ENCODE assay signal across 9 cellular contexts in the genomic region with DNA sequence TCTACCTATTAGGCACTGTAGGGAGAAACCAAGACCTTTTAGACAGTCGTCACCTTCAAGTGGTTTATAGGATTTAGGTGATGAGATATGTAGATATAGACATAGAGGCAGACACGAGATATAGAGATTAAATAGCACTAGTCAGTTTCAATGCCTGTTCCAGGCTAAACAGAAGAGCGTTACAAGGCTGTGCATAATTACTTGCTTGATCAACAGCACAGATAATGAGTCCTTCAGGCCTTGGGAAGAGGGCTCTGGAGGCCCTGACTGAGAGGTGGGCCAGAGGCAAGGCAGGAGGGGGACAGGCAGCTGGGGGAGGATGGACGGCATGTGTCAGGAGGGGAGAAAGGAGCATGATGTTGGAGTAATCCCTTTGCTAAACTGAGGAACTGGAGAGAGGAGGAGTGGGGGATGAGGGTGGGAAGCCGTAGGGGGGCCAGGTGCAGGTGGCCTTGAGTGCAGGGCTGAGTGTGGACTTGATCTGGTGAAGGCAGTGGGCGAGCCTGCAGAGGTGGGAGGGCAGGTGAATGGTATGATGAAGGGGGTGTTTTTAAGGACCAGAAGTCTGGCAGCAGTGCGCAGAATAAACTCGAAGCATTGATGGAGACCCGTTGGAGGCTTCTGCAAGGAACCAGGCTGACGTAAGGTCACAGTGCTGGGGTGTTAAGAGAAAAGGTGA. TPM values are rescaled to one million over a fixed set of nuclear protein-coding genes. Genes with fewer than 3 reads are reported as not detected.
DNase-seq lines count a peak whose midpoint lies in the region; ATAC-seq, FAIRE-seq and TF ChIP-seq lines count a peak whose summit lies in the region.
"Had no signal": no experiment of that assay in that cellular context is flagged by ENCODE, and none has a peak within 500 bp of the region (broad histone marks: within the 10 kb centered on the region; RNA-seq: fewer than 3 reads in every experiment).

No MANE protein-coding gene starts in this region.

- peak overlapping the region; percentile 95 to 98 for H3K27ac ChIP-seq in kidney (ENCODE audit: low read depth in 2 of 2, low read length in 2 of 2)
- H3K27ac ChIP-seq in subcutaneous abdominal adipose tissue (ENCODE audit: low read depth, low read length), result peak overlapping the region; percentile 99

- H3K9me3 Mint-ChIP-seq in activated CD4-positive, alpha-beta memory T cell treated with anti-CD3 and anti-CD28 coated beads, Interleukin-2, amount 10 ng/mL, durations not matched to agents 7 days and 5 days, result no peaks in the 10 kb centered on the region

- CTCF ChIA-PET in activated CD4-positive, alpha-beta memory T cell treated with anti-CD3 and anti-CD28 coated beads, Interleukin-2, amount 10 ng/mL, durations not matched to agents 7 days and 5 days (lab: Charles Lee), result interaction anchor here (1.0 to 6.1 kb wide), 9 partner anchors 8 to 141 kb away, joined by 3 to 36 read pairs (median 8); a partner anchor contains a TSS

- intact Hi-C loops in kidney (cut with DNase I), result loop anchor here (5.0 kb wide), 1 partner anchor 65 kb away; no protein-coding TSS in a partner anchor

- no peak for FAIRE-seq in kidney (lab: Jason Lieb, UNC)

- H3K4me1 Mint-ChIP-seq in activated CD4-positive, alpha-beta memory T cell treated with anti-CD3 and anti-CD28 coated beads, Interleukin-2, amount 10 ng/mL, durations not matched to agents 7 days and 5 days, result peaks cover 60% of the 10 kb centered on the region

- no peak for TF ChIP-seq CTCF in kidney (IDR thresholded peaks at IDR 0.05; ENCODE audit: borderline replicate concordance, extremely low read depth, insufficient read depth)

- POLR2A ChIA-PET in activated CD4-positive, alpha-beta memory T cell treated with anti-CD3 and anti-CD28 coated beads, Interleukin-2, amount 10 ng/mL, durations not matched to agents 7 days and 5 days (lab: Charles Lee), result interaction anchor here (0.7 to 6.2 kb wide), 9 partner anchors 10 to 125 kb away, joined by 3 to 74 read pairs (median 4); a partner anchor contains a TSS

- peak overlapping the region; percentile 15 for H3K4me3 Mint-ChIP-seq in activated CD4-positive, alpha-beta memory T cell treated with anti-CD3 and anti-CD28 coated beads, Interleukin-2, amount 10 ng/mL, durations not matched to agents 7 days and 5 days

- no peaks in the 10 kb centered on the region for H3K27me3 ChIP-seq in subcutaneous abdominal adipose tissue (ENCODE audit: control insufficient read depth in 5 of 5, insufficient read depth in 4 of 5, low read length in 5 of 5)

- DNase-seq in NCI-H82 (lab: John Stamatoyannopoulos, UW) (peak; percentile 47), NCI-H82 treated with DMSO at 0.1 percent for 48 hours (lab: John Stamatoyannopoulos, UW; ENCODE audit: unreplicated experiment) (no peak), kidney (no peak), pons (ENCODE audit: low spot score) (no peak), OCI-M1 (lab: John Stamatoyannopoulos, UW) (no peak)
- no peak for DNase-seq in activated CD4-positive, alpha-beta memory T cell treated with anti-CD3 and anti-CD28 coated beads, Interleukin-2, amount 10 ng/mL, durations not matched to agents 7 days and 5 days
- DNase-seq: T1000 had no signal

- no peaks in the 10 kb centered on the region for H3K36me3 ChIP-seq in kidney (ENCODE audit: control insufficient read depth in 1 of 2, insufficient read depth in 2 of 2, low read length in 2 of 2)
- H3K36me3 ChIP-seq in subcutaneous abdominal adipose tissue (ENCODE audit: control insufficient read depth in 5 of 5, insufficient read depth in 5 of 5, low read length in 5 of 5), result no peaks in the 10 kb centered on the region

- H3K36me3 Mint-ChIP-seq in activated CD4-positive, alpha-beta memory T cell treated with anti-CD3 and anti-CD28 coated beads, Interleukin-2, amount 10 ng/mL, durations not matched to agents 7 days and 5 days (ENCODE audit: low read depth), result no peaks in the 10 kb centered on the region

- H3K4me3 ChIP-seq in kidney (ENCODE audit: low read length in 2 of 2), result peak overlapping the region; percentile 60 to 65
- peak overlapping the region; percentile 45 to 67 (median 59) for H3K4me3 ChIP-seq in subcutaneous abdominal adipose tissue (ENCODE audit: low read depth in 1 of 5, low read length in 5 of 5)

- no peak for ATAC-seq in HG02884 (IDR thresholded peaks at IDR 0.05; ENCODE audit: unreplicated experiment)

- no peaks in the 10 kb centered on the region for H3K9me3 ChIP-seq in kidney (ENCODE audit: control insufficient read depth in 1 of 2, low read length in 2 of 2)
- H3K9me3 ChIP-seq in subcutaneous abdominal adipose tissue (ENCODE audit: control insufficient read depth in 5 of 5, low read length in 5 of 5), result no peaks in the 10 kb centered on the region

- peaks cover 38 to 56% of the 10 kb centered on the region in 2 donors for H3K4me1 ChIP-seq in kidney (ENCODE audit: control insufficient read depth in 1 of 2, insufficient read depth in 1 of 2, low read depth in 1 of 2, low read length in 2 of 2)
- H3K4me1 ChIP-seq in subcutaneous abdominal adipose tissue (ENCODE audit: control insufficient read depth in 5 of 5, insufficient read depth in 5 of 5, low read length in 5 of 5), result peaks cover 31 to 68% (median 57%) of the 10 kb centered on the region in 5 donors

- H3K27me3 Mint-ChIP-seq in activated CD4-positive, alpha-beta memory T cell treated with anti-CD3 and anti-CD28 coated beads, Interleukin-2, amount 10 ng/mL, durations not matched to agents 7 days and 5 days, result peaks cover 1% of the 10 kb centered on the region

- H3K9ac ChIP-seq in kidney (ENCODE audit: low read length in 2 of 2) (peak overlapping the region; percentile 29 to 73), subcutaneous abdominal adipose tissue (ENCODE audit: low read length in 5 of 5) (peak overlapping the region in 4 of 5 donors; percentile 17 to 92 (median 70))

- peak overlapping the region; percentile 98 for H3K27ac Mint-ChIP-seq in activated CD4-positive, alpha-beta memory T cell treated with anti-CD3 and anti-CD28 coated beads, Interleukin-2, amount 10 ng/mL, durations not matched to agents 7 days and 5 days

RNA-seq across cellular contexts. Expression of a gene that starts 43.9 kb away (rescaled TPM):
- 10 to 100 TPM; 17.1 to 18.7 TPM for total RNA-seq in activated CD4-positive, alpha-beta memory T cell treated with anti-CD3 and anti-CD28 coated beads, Interleukin-2, amount 10 ng/mL, durations not matched to agents 7 days and 5 days
- 3.7 TPM for total RNA-seq in kidney
- 13.1 TPM for polyA plus RNA-seq in kidney (ENCODE audit: insufficient read depth, low read depth, low replicate concordance)

RNA-seq across cellular contexts. Expression of a gene that starts 50.9 kb away (rescaled TPM):
- total RNA-seq in activated CD4-positive, alpha-beta memory T cell treated with anti-CD3 and anti-CD28 coated beads, Interleukin-2, amount 10 ng/mL, durations not matched to agents 7 days and 5 days, result 100 to 1,000 TPM; 137 to 141 TPM
- 198 TPM for total RNA-seq in kidney
- 46.0 TPM for polyA plus RNA-seq in kidney (ENCODE audit: insufficient read depth, low read depth, low replicate concordance)
